In the genomic region with DNA sequence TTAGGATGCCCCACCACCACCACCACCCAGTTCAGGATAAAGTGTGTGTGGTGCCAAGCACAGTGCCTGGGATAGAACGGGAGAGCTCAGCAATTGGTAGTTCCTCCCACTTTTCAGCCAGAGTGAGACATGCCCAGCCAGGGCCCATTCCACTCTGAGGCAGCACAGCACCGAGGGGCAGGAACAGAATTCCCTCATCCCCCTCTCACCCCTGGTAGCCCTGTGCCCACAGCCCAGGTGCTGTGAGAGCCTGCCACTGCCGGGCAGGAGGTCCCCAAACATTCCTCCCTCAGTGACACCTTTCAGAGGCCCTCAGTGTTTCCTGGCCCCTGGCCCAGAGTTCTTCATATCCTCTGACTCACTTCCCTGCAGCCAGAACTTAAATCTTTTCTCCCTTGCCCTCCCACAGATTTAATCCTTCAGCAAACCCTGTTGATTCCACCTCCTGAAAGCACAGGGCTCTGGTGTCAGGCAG, we compare ENCODE assay signal across 11 cellular contexts. TPM values are rescaled to one million over a fixed set of nuclear protein-coding genes. Genes with fewer than 3 reads are reported as not detected.
DNase-seq lines count a peak whose midpoint lies in the region; ATAC-seq and TF ChIP-seq lines count a peak whose summit lies in the region.
"Had no signal": no experiment of that assay in that cellular context is flagged by ENCODE, and none has a peak within 500 bp of the region (broad histone marks: within the 10 kb centered on the region; RNA-seq: fewer than 3 reads in every experiment).

No MANE protein-coding gene starts in this region.

- H3K9me2 ChIP-seq in MM.1S (replicated peaks; ENCODE audit: insufficient read depth, low read length) = no peaks in the 10 kb centered on the region

- H3K4me3 ChIP-seq in MM.1S (ENCODE audit: low read length) = no peak overlapping the region
- no peak overlapping the region for H3K4me3 ChIP-seq in psoas muscle
- H3K4me3 ChIP-seq: skin epidermis had no signal

- ATAC-seq in psoas muscle (peak; percentile 38 to 77 (median 60)), GM19397 (IDR thresholded peaks at IDR 0.05; ENCODE audit: unreplicated experiment) (no peak)

- no peaks in the 10 kb centered on the region for H3K27me3 ChIP-seq in MM.1S (replicated peaks; ENCODE audit: insufficient read depth, low read length)
- peaks cover 0 to 26% (median 0%) of the 10 kb centered on the region in 3 donors for H3K27me3 ChIP-seq in psoas muscle (ENCODE audit: insufficient read depth in 3 of 3, low read length in 2 of 3)

- H3K36me3 ChIP-seq in MM.1S (replicated peaks; ENCODE audit: insufficient read depth, low read length) = no peaks in the 10 kb centered on the region
- H3K36me3 ChIP-seq in psoas muscle (ENCODE audit: insufficient read depth in 1 of 2, low read depth in 1 of 2) = no peaks in the 10 kb centered on the region

- no peaks in the 10 kb centered on the region for H3K9me3 ChIP-seq in MM.1S (replicated peaks; ENCODE audit: insufficient read depth, low read length)
- H3K9me3 ChIP-seq in psoas muscle = no peaks in the 10 kb centered on the region

- H3K4me3 Mint-ChIP-seq in activated T-cell treated with anti-CD3 and anti-CD28 coated beads, Interleukin-2, amount 50 U/mL, for 24 hours = no peak overlapping the region

- 0 out of 2 replicates have a peak overlapping the region, but pooled peaks have one; percentile 47 for H2AFZ ChIP-seq in MM.1S (ENCODE audit: low read length)

- H3K4me1 ChIP-seq in MM.1S (ENCODE audit: low read length) (no peaks in the 10 kb centered on the region), psoas muscle (no peaks in the 10 kb centered on the region)

- intact Hi-C loops in psoas muscle (cut with DNase I) = loop anchor here (2.0 to 5.0 kb wide), 3 partner anchors 42 to 60 kb away; no protein-coding TSS in a partner anchor

- peak; percentile 31 for DNase-seq in ELF-1 (ENCODE audit: low read depth, low spot score)
- no peak for DNase-seq in MM.1S
- peak; percentile 24 to 75 for DNase-seq in dermis microvascular lymphatic vessel endothelial cell (ENCODE audit: low read depth in 2 of 2)
- peak in 1 of 2 donors; percentile 23 for DNase-seq in psoas muscle
- no peak for DNase-seq in stimulated activated CD4-positive, alpha-beta T cell treated with anti-CD3 and anti-CD28 coated beads, Interleukin-12 subunit alpha, Interleukin-12 subunit beta, amount 100 ng/mL, for 4 hours
- no peak for DNase-seq in cerebellar nuclear complex (lab: John Stamatoyannopoulos, UW)
- no peak for DNase-seq in activated T-cell treated with anti-CD3 and anti-CD28 coated beads, Interleukin-2, amount 50 U/mL, for 24 hours
- DNase-seq: activated gamma-delta T cell had no signal

- H3K4me1 Mint-ChIP-seq in activated T-cell treated with anti-CD3 and anti-CD28 coated beads, Interleukin-2, amount 50 U/mL, for 24 hours (ENCODE audit: low read depth) = no peaks in the 10 kb centered on the region

- no peak overlapping the region for H3K4me2 ChIP-seq in MM.1S (ENCODE audit: low read depth, low read length)

- H3K27ac ChIP-seq in MM.1S (ENCODE audit: low read length) = no peak overlapping the region
- H3K27ac ChIP-seq in psoas muscle = no peak overlapping the region
- H3K27ac ChIP-seq: skin epidermis had no signal

- H3K9me3 Mint-ChIP-seq in activated T-cell treated with anti-CD3 and anti-CD28 coated beads, Interleukin-2, amount 50 U/mL, for 24 hours = no peaks in the 10 kb centered on the region

- no peaks in the 10 kb centered on the region for H3K79me2 ChIP-seq in MM.1S (ENCODE audit: low read length)

- no peaks in the 10 kb centered on the region for H4K20me1 ChIP-seq in MM.1S (ENCODE audit: insufficient read depth, low read length)

- H3K9ac ChIP-seq in MM.1S (ENCODE audit: low read length) = no peak overlapping the region

- no peaks in the 10 kb centered on the region for H3F3A ChIP-seq in MM.1S (ENCODE audit: insufficient read depth, low read length)

- H3K27me3 Mint-ChIP-seq in activated T-cell treated with anti-CD3 and anti-CD28 coated beads, Interleukin-2, amount 50 U/mL, for 24 hours = peaks cover 55% of the 10 kb centered on the region

- WGBS in psoas muscle, 3 donors = 16 to 40% (median 39%) methylated on average over 2 to 3 of the region's 3 CpGs

- H3K27ac Mint-ChIP-seq in activated T-cell treated with anti-CD3 and anti-CD28 coated beads, Interleukin-2, amount 50 U/mL, for 24 hours = no peak overlapping the region

- TF ChIP-seq CTCF in MM.1S (IDR thresholded peaks at IDR 0.05; ENCODE audit: low read length) (no peak), psoas muscle (IDR thresholded peaks at IDR 0.05) (no peak)

- H3K36me3 Mint-ChIP-seq in activated T-cell treated with anti-CD3 and anti-CD28 coated beads, Interleukin-2, amount 50 U/mL, for 24 hours (ENCODE audit: low read depth) = no peaks in the 10 kb centered on the region

RNA-seq across cellular contexts. Expression of a gene that starts 8.1 kb away (rescaled TPM):
- total RNA-seq in dermis microvascular lymphatic vessel endothelial cell (not detected in 2 replicates), psoas muscle (under 1 TPM in 3 of 4 donors, not detected in 1; 0.20 to 0.36 (median 0.30) TPM)
- under 1 TPM in 2 of 3 donors, not detected in 1; 0.08 to 0.34 TPM for polyA plus RNA-seq in psoas muscle
- total RNA-seq: mesenteric fat pad had no signal

RNA-seq across cellular contexts. Expression of a gene that starts 25.2 kb away (rescaled TPM):
- total RNA-seq in dermis microvascular lymphatic vessel endothelial cell (not detected in 2 replicates), psoas muscle (under 1 TPM in 2 of 4 donors, not detected in 2; 0.10 to 0.15 TPM)
- under 1 TPM in 2 of 3 donors, not detected in 1; 0.03 to 0.04 TPM for polyA plus RNA-seq in psoas muscle

Comparison
In these comparisons a context has a peak if more than half of its experiments do, and no peak if none do; other contexts are left out.
1. DNase-seq: peak in ELF-1 (single experiment) and dermis microvascular lymphatic vessel endothelial cell (2 of 2); none in MM.1S (single experiment), stimulated activated CD4-positive, alpha-beta T cell treated with anti-CD3 and anti-CD28 coated beads, Interleukin-12 subunit alpha, Interleukin-12 subunit beta, amount 100 ng/mL, for 4 hours (single experiment), cerebellar nuclear complex (0 of 2) and activated T-cell treated with anti-CD3 and anti-CD28 coated beads, Interleukin-2, amount 50 U/mL, for 24 hours (single experiment).